Comparison of ENCODE assay signal across 9 cellular contexts in the genomic region with DNA sequence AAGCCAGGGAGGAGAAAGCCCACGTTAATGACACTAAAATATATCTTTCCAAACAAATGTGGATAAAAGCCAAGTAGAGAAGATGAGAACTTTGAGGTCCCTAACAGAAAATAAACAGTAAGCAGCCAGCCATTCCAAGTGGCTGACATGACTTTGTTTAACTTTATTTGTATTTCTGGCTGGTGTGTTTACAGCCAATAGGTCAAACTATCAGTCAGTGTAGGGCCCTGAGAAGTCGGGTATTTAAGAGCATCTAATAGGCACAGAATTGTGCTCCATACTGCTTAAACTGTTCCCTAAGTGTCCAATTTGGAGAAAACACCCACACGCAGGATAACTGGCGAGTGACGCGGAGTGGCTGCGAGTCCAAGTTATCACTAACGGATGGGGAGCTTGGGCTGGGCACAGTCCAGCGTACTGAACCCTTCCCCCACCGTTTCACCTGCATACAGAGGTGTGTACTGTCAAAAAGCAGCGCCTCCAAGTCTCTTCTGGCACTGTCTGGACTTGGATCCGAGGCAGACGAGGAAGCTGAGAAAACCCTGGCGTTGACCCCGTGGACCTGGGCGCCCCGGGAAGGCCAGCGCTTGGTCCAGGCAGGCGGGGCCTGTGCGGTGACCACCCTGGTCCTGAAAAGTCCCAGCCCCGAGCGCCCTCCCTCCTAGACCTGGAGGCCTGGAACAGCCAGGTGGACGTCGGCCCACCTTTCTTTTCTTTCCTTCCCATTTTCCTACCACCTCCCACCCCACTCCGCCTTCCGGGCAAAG. TPM values are rescaled to one million over a fixed set of nuclear protein-coding genes. Genes with fewer than 3 reads are reported as not detected.
DNase-seq lines count a peak whose midpoint lies in the region; ATAC-seq, FAIRE-seq and TF ChIP-seq lines count a peak whose summit lies in the region.
"Had no signal": no experiment of that assay in that cellular context is flagged by ENCODE, and none has a peak within 500 bp of the region (broad histone marks: within the 10 kb centered on the region; RNA-seq: fewer than 3 reads in every experiment).

No MANE protein-coding gene starts in this region.

- H3K27me3 ChIP-seq in H7 (ENCODE audit: control insufficient read depth, insufficient read depth, low read length): peaks cover 15% of the 10 kb centered on the region
- no peaks in the 10 kb centered on the region for H3K27me3 ChIP-seq in gastroesophageal sphincter

- H3K36me3 Mint-ChIP-seq in WTC11 (no peaks in the 10 kb centered on the region; the same call in 1 of the 2 replicates), osteocyte (ENCODE audit: unreplicated experiment) (peaks cover 3% of the 10 kb centered on the region)

- TF ChIP-seq EP300 in gastroesophageal sphincter (IDR thresholded peaks at IDR 0.05): no peak

- no peak overlapping the region for H3K27ac Mint-ChIP-seq in WTC11
- peak overlapping the region; percentile 31 for H3K27ac Mint-ChIP-seq in osteocyte (ENCODE audit: unreplicated experiment)

- H3K9me3 Mint-ChIP-seq in WTC11 (no peaks in the 10 kb centered on the region), osteocyte (ENCODE audit: unreplicated experiment) (no peaks in the 10 kb centered on the region)

- H3K27me3 Mint-ChIP-seq in WTC11 (ENCODE audit: low read depth) (peaks cover 28% of the 10 kb centered on the region), osteocyte (ENCODE audit: unreplicated experiment) (no peaks in the 10 kb centered on the region)

- peaks cover 2 to 16% (median 2%) of the 10 kb centered on the region in 3 donors for H3K4me1 ChIP-seq in gastroesophageal sphincter

- TF ChIP-seq POLR2A in gastroesophageal sphincter (IDR thresholded peaks at IDR 0.05): no peak

- ATAC-seq in WTC11 (peak; percentile 61), gastroesophageal sphincter (peak; percentile 38), HG03280 (IDR thresholded peaks at IDR 0.05; ENCODE audit: unreplicated experiment) (no peak)

- H3K4me3 ChIP-seq in AG09309 (ENCODE audit: control insufficient read depth, low read depth, low read length): peak overlapping the region; percentile 92
- H3K4me3 ChIP-seq in H7 (ENCODE audit: insufficient read depth, low read depth, low read length): peak overlapping the region; percentile 83
- peak overlapping the region; percentile 82 to 94 for H3K4me3 ChIP-seq in gastroesophageal sphincter

- POLR2A ChIA-PET in WTC11 (lab: Charles Lee): no interaction called here

- 10 to 21% methylated on average over 6 to 12 of the region's 26 CpGs for WGBS in gastroesophageal sphincter (ENCODE audit: low coverage in 1 of 2), 2 donors

- no peaks in the 10 kb centered on the region for H3K9me3 ChIP-seq in gastroesophageal sphincter

- peaks cover 9% of the 10 kb centered on the region for H3K4me1 Mint-ChIP-seq in WTC11
- peaks cover 31% of the 10 kb centered on the region for H3K4me1 Mint-ChIP-seq in osteocyte (ENCODE audit: unreplicated experiment)

- H3K36me3 ChIP-seq in H7 (replicated peaks; ENCODE audit: control insufficient read depth, insufficient read depth, low read length) (no peaks in the 10 kb centered on the region), gastroesophageal sphincter (peaks cover 0 to 23% of the 10 kb centered on the region in 2 donors)

- H3K27ac ChIP-seq in gastroesophageal sphincter: peak overlapping the region; percentile 55 to 95 (median 86)

- CTCF ChIA-PET in WTC11 (lab: Charles Lee): no interaction called here

- TF ChIP-seq CTCF in AG09309 (IDR thresholded peaks at IDR 0.05; ENCODE audit: control insufficient read depth, insufficient read depth, low read depth, low read length, missing control alignments): no peak
- TF ChIP-seq CTCF in WTC11 (IDR thresholded peaks at IDR 0.05): no peak
- TF ChIP-seq CTCF in gastroesophageal sphincter (IDR thresholded peaks at IDR 0.05): no peak
- no peak for TF ChIP-seq CTCF in osteocyte (IDR thresholded peaks at IDR 0.05)
- TF ChIP-seq CTCF in D721Med (IDR thresholded peaks at IDR 0.05; ENCODE audit: insufficient read depth, missing control alignments): no peak

- DNase-seq in AG09309 (ENCODE audit: low read depth) (no peak), H7 (peak; percentile 71), WTC11 (ENCODE audit: low spot score) (peak; percentile 40), osteocyte (ENCODE audit: extremely low spot score, unreplicated experiment) (no peak), activated gamma-delta T cell (lab: John Stamatoyannopoulos, UW) (no peak), D721Med (ENCODE audit: insufficient read length, low spot score) (no peak)

- no peak for FAIRE-seq in D721Med (lab: Jason Lieb, UNC)
- FAIRE-seq: islet of Langerhans had no signal

- H3K4me3 Mint-ChIP-seq in WTC11 (peak overlapping the region; percentile 85), osteocyte (ENCODE audit: unreplicated experiment) (peak overlapping the region; percentile 86)

TF ChIP-seq in WTC11, 78 proteins besides CTCF, POLR2A, EP300 and RAD21:
- no peak for TF ChIP-seq CREM (CRISPR knock-in tag; IDR thresholded peaks at IDR 0.05)
- no peak for TF ChIP-seq ESRRA (CRISPR knock-in tag; IDR thresholded peaks at IDR 0.05; ENCODE audit: borderline replicate concordance)
- TF ChIP-seq, protein P1, sequence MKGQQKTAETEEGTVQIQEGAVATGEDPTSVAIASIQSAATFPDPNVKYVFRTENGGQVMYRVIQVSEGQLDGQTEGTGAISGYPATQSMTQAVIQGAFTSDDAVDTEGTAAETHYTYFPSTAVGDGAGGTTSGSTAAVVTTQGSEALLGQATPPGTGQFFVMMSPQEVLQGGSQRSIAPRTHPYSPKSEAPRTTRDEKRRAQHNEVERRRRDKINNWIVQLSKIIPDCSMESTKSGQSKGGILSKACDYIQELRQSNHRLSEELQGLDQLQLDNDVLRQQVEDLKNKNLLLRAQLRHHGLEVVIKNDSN (CRISPR knock-in tag; IDR thresholded peaks at IDR 0.05): no peak
- TF ChIP-seq, protein P2, sequence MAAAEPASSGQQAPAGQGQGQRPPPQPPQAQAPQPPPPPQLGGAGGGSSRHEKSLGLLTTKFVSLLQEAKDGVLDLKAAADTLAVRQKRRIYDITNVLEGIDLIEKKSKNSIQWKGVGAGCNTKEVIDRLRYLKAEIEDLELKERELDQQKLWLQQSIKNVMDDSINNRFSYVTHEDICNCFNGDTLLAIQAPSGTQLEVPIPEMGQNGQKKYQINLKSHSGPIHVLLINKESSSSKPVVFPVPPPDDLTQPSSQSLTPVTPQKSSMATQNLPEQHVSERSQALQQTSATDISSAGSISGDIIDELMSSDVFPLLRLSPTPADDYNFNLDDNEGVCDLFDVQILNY (CRISPR knock-in tag; IDR thresholded peaks at IDR 0.05): 0 out of 2 replicates have a peak, but pooled peaks have one; percentile 7
- TF ChIP-seq, protein P3, sequence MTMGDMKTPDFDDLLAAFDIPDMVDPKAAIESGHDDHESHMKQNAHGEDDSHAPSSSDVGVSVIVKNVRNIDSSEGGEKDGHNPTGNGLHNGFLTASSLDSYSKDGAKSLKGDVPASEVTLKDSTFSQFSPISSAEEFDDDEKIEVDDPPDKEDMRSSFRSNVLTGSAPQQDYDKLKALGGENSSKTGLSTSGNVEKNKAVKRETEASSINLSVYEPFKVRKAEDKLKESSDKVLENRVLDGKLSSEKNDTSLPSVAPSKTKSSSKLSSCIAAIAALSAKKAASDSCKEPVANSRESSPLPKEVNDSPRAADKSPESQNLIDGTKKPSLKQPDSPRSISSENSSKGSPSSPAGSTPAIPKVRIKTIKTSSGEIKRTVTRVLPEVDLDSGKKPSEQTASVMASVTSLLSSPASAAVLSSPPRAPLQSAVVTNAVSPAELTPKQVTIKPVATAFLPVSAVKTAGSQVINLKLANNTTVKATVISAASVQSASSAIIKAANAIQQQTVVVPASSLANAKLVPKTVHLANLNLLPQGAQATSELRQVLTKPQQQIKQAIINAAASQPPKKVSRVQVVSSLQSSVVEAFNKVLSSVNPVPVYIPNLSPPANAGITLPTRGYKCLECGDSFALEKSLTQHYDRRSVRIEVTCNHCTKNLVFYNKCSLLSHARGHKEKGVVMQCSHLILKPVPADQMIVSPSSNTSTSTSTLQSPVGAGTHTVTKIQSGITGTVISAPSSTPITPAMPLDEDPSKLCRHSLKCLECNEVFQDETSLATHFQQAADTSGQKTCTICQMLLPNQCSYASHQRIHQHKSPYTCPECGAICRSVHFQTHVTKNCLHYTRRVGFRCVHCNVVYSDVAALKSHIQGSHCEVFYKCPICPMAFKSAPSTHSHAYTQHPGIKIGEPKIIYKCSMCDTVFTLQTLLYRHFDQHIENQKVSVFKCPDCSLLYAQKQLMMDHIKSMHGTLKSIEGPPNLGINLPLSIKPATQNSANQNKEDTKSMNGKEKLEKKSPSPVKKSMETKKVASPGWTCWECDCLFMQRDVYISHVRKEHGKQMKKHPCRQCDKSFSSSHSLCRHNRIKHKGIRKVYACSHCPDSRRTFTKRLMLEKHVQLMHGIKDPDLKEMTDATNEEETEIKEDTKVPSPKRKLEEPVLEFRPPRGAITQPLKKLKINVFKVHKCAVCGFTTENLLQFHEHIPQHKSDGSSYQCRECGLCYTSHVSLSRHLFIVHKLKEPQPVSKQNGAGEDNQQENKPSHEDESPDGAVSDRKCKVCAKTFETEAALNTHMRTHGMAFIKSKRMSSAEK (CRISPR knock-in tag; IDR thresholded peaks at IDR 0.05; ENCODE audit: borderline replicate concordance): no peak
- TF ChIP-seq, protein P4, sequence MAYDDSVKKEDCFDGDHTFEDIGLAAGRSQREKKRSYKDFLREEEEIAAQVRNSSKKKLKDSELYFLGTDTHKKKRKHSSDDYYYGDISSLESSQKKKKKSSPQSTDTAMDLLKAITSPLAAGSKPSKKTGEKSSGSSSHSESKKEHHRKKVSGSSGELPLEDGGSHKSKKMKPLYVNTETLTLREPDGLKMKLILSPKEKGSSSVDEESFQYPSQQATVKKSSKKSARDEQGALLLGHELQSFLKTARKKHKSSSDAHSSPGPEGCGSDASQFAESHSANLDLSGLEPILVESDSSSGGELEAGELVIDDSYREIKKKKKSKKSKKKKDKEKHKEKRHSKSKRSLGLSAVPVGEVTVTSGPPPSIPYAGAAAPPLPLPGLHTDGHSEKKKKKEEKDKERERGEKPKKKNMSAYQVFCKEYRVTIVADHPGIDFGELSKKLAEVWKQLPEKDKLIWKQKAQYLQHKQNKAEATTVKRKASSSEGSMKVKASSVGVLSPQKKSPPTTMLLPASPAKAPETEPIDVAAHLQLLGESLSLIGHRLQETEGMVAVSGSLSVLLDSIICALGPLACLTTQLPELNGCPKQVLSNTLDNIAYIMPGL (CRISPR knock-in tag; IDR thresholded peaks at IDR 0.05): peak; percentile 35; the same call in 1 of the 2 replicates
TF ChIP-seq in WTC11: peak in this region for 2.

RNA-seq across cellular contexts. Expression of a gene that starts 0.7 kb away (rescaled TPM):
- total RNA-seq in H7 (2014; rRNA removed; shearing (Covaris generic)): 16.8 and 27.7 TPM in 2 replicates
- total RNA-seq in WTC11 (2021) (8.6 to 10.3 TPM (median 10.1 TPM) in 3 replicates), gastroesophageal sphincter (10 to 100 TPM; 50.5 to 81.8 (median 54.7) TPM), osteocyte (30.0 and 32.4 TPM in 2 replicates)

Comparison
In these comparisons a context has a peak if more than half of its experiments do, and no peak if none do; other contexts are left out.
1. DNase-seq: peak in H7 (single experiment) and WTC11 (single experiment); none in AG09309 (single experiment), osteocyte (single experiment), activated gamma-delta T cell (single experiment) and D721Med (single experiment).
2. Peak in every context shown above with its lines, with median percentiles within 50 percentile points of each other: H3K4me3 ChIP-seq.